In genomic region chr3:76474632-76475031, GRCh38 we compare ENCODE assay signal across 25 cellular contexts.
"Had no signal": no experiment of that assay in that cellular context is flagged by ENCODE, and none has a peak within 500 bp of the region (broad histone marks: within the 10 kb centered on the region; RNA-seq: fewer than 3 reads in every experiment).

No MANE protein-coding gene starts in this region.

- H3K4me1 ChIP-seq: ascending aorta had no signal

- ATAC-seq: activated CD8-positive, alpha-beta T cell treated with anti-CD3 and anti-CD28 coated beads, Interleukin-2, amount 10 ng/mL, durations not matched to agents 7 days and 5 days had no signal

- DNase-seq: activated CD4-positive, alpha-beta T cell treated with anti-CD3 and anti-CD28 coated beads, Interleukin-2, amount 10 ng/mL, durations not matched to agents 7 days and 5 days; activated CD4-positive, alpha-beta T cell treated with anti-CD3 and anti-CD28 coated beads, Interleukin-2, amount 50 U/mL, for 48 hours; activated CD8-positive, alpha-beta T cell treated with anti-CD3 and anti-CD28 coated beads, Interleukin-2, amount 10 ng/mL, durations not matched to agents 7 days and 5 days; activated gamma-delta T cell; activated naive CD4-positive, alpha-beta T cell treated with Interleukin-2 at 50 U/mL for 16 hours; activated naive CD8-positive, alpha-beta T cell treated with anti-CD3 and anti-CD28 coated beads, Interleukin-2, amount 10 ng/mL, durations not matched to agents 7 days and 5 days; activated T-cell treated with anti-CD3 and anti-CD28 coated beads, Interleukin-2, amount 50 U/mL, for 24 hours; amygdala; MG63; NCI-H1048; NCI-H1105 treated with DMSO at 0.1 percent for 48 hours; NCI-H1436; NCI-H1694; NCI-H1930; NCI-H2081 treated with DMSO at 0.1 percent for 48 hours; NCI-H345; NCI-H524 treated with DMSO at 0.1 percent for 48 hours; NK-92 treated with Interleukin-12 subunit alpha and Interleukin-12 subunit beta, amount 100 ng/mL, for 24 hours; PC-9; Right ventricle myocardium superior; T1000; WERI-Rb-1 had no signal

- FAIRE-seq: RCC 7860 had no signal

- H3K4me2 ChIP-seq: PC-9 had no signal

- H3K9me3 ChIP-seq: ascending aorta, MG63 had no signal

- H2AFZ ChIP-seq: PC-9 had no signal

- H3K27me3 ChIP-seq: ascending aorta, cardiac muscle cell, MG63 had no signal

- H3K36me3 ChIP-seq: ascending aorta, cardiac muscle cell, MG63, WERI-Rb-1 had no signal

- H3K27ac ChIP-seq: ascending aorta, cardiac muscle cell, PC-9, WERI-Rb-1 had no signal

- H3K4me3 ChIP-seq: ascending aorta, cardiac muscle cell, MG63, PC-9 had no signal
